13 cellular contexts compared by ENCODE assay signal in genomic region chr14:74655597-74656389, GRCh38. TPM values are rescaled to one million over a fixed set of nuclear protein-coding genes. Genes with fewer than 3 reads are reported as not detected.
DNase-seq lines count a peak whose midpoint lies in the region; ATAC-seq and TF ChIP-seq lines count a peak whose summit lies in the region.
"Had no signal": no experiment of that assay in that cellular context is flagged by ENCODE, and none has a peak within 500 bp of the region (broad histone marks: within the 10 kb centered on the region; RNA-seq: fewer than 3 reads in every experiment).

No MANE protein-coding gene starts in this region.

- POLR2A ChIA-PET in OCI-LY7 (lab: Charles Lee): interaction anchor here (0.8 kb wide), 1 partner anchor 13 kb away, joined by 4 read pairs; no protein-coding TSS in a partner anchor

- CTCF ChIA-PET in OCI-LY7 (lab: Charles Lee; ENCODE audit: unreplicated experiment): no interaction called here

- no peak for ATAC-seq in activated T-cell treated with anti-CD3 and anti-CD28 coated beads, Interleukin-2, amount 50 U/mL, for 72 hours (replicated peaks in 1 of 2)
- ATAC-seq in thoracic aorta (ENCODE audit: insufficient number of reproducible peaks, low FRiP score, low read depth) (no peak), GM18858 (IDR thresholded peaks at IDR 0.05; ENCODE audit: unreplicated experiment) (no peak)

- peaks cover 33 to 84% of the 10 kb centered on the region in 2 donors for H3K4me1 ChIP-seq in thoracic aorta (ENCODE audit: control insufficient read depth in 1 of 2, low read depth in 2 of 2)
- no peaks in the 10 kb centered on the region for H3K4me1 ChIP-seq in OCI-LY7 (ENCODE audit: insufficient read depth, low read length, poor library complexity, severe bottlenecking)

- no peak for DNase-seq in activated T-cell treated with anti-CD3 and anti-CD28 coated beads, Interleukin-2, amount 50 U/mL, for 72 hours
- DNase-seq in activated T-cell treated with anti-CD3 and anti-CD28 coated beads, Interleukin-2, amount 50 U/mL, for 24 hours: no peak
- DNase-seq in astrocyte of the spinal cord (ENCODE audit: low read depth, low spot score) (peak; percentile 44), iris pigment epithelial cell (ENCODE audit: low read depth) (peak; percentile 88), thoracic aorta (ENCODE audit: low spot score) (no peak), OCI-LY7 (ENCODE audit: low spot score) (no peak), glutamatergic neuron (no peak)
- DNase-seq: 8988T, NCI-H1092 treated with DMSO at 0.1 percent for 48 hours had no signal

- no peaks in the 10 kb centered on the region for H3K9me2 ChIP-seq in OCI-LY7 (ENCODE audit: insufficient read depth, low read length)

- H3K4me1 Mint-ChIP-seq in activated T-cell treated with anti-CD3 and anti-CD28 coated beads, Interleukin-2, amount 50 U/mL, for 72 hours (ENCODE audit: low read depth): no peaks in the 10 kb centered on the region
- peaks cover 5% of the 10 kb centered on the region for H3K4me1 Mint-ChIP-seq in activated T-cell treated with anti-CD3 and anti-CD28 coated beads, Interleukin-2, amount 50 U/mL, for 24 hours (ENCODE audit: low read depth)
- no peaks in the 10 kb centered on the region for H3K4me1 Mint-ChIP-seq in glutamatergic neuron (ENCODE audit: low read depth, unreplicated experiment)

- no peaks in the 10 kb centered on the region for H3K36me3 Mint-ChIP-seq in activated T-cell treated with anti-CD3 and anti-CD28 coated beads, Interleukin-2, amount 50 U/mL, for 72 hours (ENCODE audit: insufficient read depth in 2 of 2)
- peaks cover 50% of the 10 kb centered on the region for H3K36me3 Mint-ChIP-seq in activated T-cell treated with anti-CD3 and anti-CD28 coated beads, Interleukin-2, amount 50 U/mL, for 24 hours (ENCODE audit: low read depth)
- H3K36me3 Mint-ChIP-seq in glutamatergic neuron (ENCODE audit: unreplicated experiment): no peaks in the 10 kb centered on the region

- H2AFZ ChIP-seq in OCI-LY7 (ENCODE audit: low read length): no peak overlapping the region

- no peak for TF ChIP-seq CTCF in astrocyte of the spinal cord (IDR thresholded peaks at IDR 0.05; ENCODE audit: low read depth, low read length)
- TF ChIP-seq CTCF in thoracic aorta (IDR thresholded peaks at IDR 0.05): no peak
- no peak for TF ChIP-seq CTCF in OCI-LY7 (conservative IDR thresholded peaks at IDR 0.05; ENCODE audit: low read length)
- no peak for TF ChIP-seq CTCF in glutamatergic neuron (IDR thresholded peaks at IDR 0.05; ENCODE audit: partially characterized antibody, unreplicated experiment)

- no peaks in the 10 kb centered on the region for H3K9me3 Mint-ChIP-seq in activated T-cell treated with anti-CD3 and anti-CD28 coated beads, Interleukin-2, amount 50 U/mL, for 72 hours
- no peaks in the 10 kb centered on the region for H3K9me3 Mint-ChIP-seq in activated T-cell treated with anti-CD3 and anti-CD28 coated beads, Interleukin-2, amount 50 U/mL, for 24 hours
- H3K9me3 Mint-ChIP-seq in glutamatergic neuron (ENCODE audit: unreplicated experiment): peaks cover 3% of the 10 kb centered on the region
- H3K9me3 Mint-ChIP-seq: activated T-helper 2 cell treated with anti-CD3 and anti-CD28 coated beads, Interferon-gamma antibody, Interleukin-2, Interleukin-4, amounts not matched to agents 10 μg/mL and 5 μg/mL and 100 μg/mL, durations not matched to agents 14 hours and 24 hours and 36 hours had no signal

- H3K4me3 ChIP-seq in astrocyte of the spinal cord (ENCODE audit: low read depth, low read length) (no peak overlapping the region), thoracic aorta (no peak overlapping the region), OCI-LY7 (ENCODE audit: low read depth, low read length, poor library complexity, severe bottlenecking) (no peak overlapping the region)
- H3K4me3 ChIP-seq: coronary artery had no signal

- H3K27ac Mint-ChIP-seq in activated T-cell treated with anti-CD3 and anti-CD28 coated beads, Interleukin-2, amount 50 U/mL, for 72 hours: peak overlapping the region; percentile 27
- no peak overlapping the region for H3K27ac Mint-ChIP-seq in activated T-cell treated with anti-CD3 and anti-CD28 coated beads, Interleukin-2, amount 50 U/mL, for 24 hours
- no peak overlapping the region for H3K27ac Mint-ChIP-seq in glutamatergic neuron (ENCODE audit: unreplicated experiment)
- H3K27ac Mint-ChIP-seq: activated T-helper 2 cell treated with anti-CD3 and anti-CD28 coated beads, Interferon-gamma antibody, Interleukin-2, Interleukin-4, amounts not matched to agents 10 μg/mL and 5 μg/mL and 100 μg/mL, durations not matched to agents 14 hours and 24 hours and 36 hours had no signal

- H3K27me3 Mint-ChIP-seq in activated T-cell treated with anti-CD3 and anti-CD28 coated beads, Interleukin-2, amount 50 U/mL, for 72 hours (ENCODE audit: low read depth): no peaks in the 10 kb centered on the region
- H3K27me3 Mint-ChIP-seq in activated T-cell treated with anti-CD3 and anti-CD28 coated beads, Interleukin-2, amount 50 U/mL, for 24 hours: no peaks in the 10 kb centered on the region
- no peaks in the 10 kb centered on the region for H3K27me3 Mint-ChIP-seq in glutamatergic neuron (ENCODE audit: unreplicated experiment)

- no TSS peak for BruUV-seq in OCI-LY7 (replicated peaks; lab: Mats Ljungman, UMichigan)

- H3K9me3 ChIP-seq in thoracic aorta (no peaks in the 10 kb centered on the region), OCI-LY7 (ENCODE audit: low read length) (no peaks in the 10 kb centered on the region)

- H3K27ac ChIP-seq in thoracic aorta: peak overlapping the region; percentile 73 to 76
- H3K27ac ChIP-seq in OCI-LY7 (ENCODE audit: low read depth, low read length, poor library complexity, severe bottlenecking): no peak overlapping the region
- H3K27ac ChIP-seq: HL-60 had no signal

- in situ Hi-C loops in astrocyte of the spinal cord (cut with HindIII; ENCODE audit: low sequenced_read_pairs): no loop called here

- H3K79me2 ChIP-seq in OCI-LY7 (ENCODE audit: insufficient read depth, low read depth, low read length): no peaks in the 10 kb centered on the region

- no peaks in the 10 kb centered on the region; the same call in 1 of the 2 replicates for H4K20me1 ChIP-seq in OCI-LY7 (ENCODE audit: insufficient read depth, low read length)

- H3K4me3 Mint-ChIP-seq in activated T-cell treated with anti-CD3 and anti-CD28 coated beads, Interleukin-2, amount 50 U/mL, for 72 hours: no peak overlapping the region
- no peak overlapping the region for H3K4me3 Mint-ChIP-seq in activated T-cell treated with anti-CD3 and anti-CD28 coated beads, Interleukin-2, amount 50 U/mL, for 24 hours
- H3K4me3 Mint-ChIP-seq in glutamatergic neuron (ENCODE audit: unreplicated experiment): no peak overlapping the region

- H3K4me2 ChIP-seq in OCI-LY7 (ENCODE audit: low read length): no peak overlapping the region

- H3K36me3 ChIP-seq in thoracic aorta (no peaks in the 10 kb centered on the region), OCI-LY7 (ENCODE audit: insufficient read depth, low read length) (peaks cover 21% of the 10 kb centered on the region)

- intact Hi-C loops in OCI-LY7 (cut with micrococcal nuclease; ENCODE audit: unreplicated experiment): no loop called here

- no peaks in the 10 kb centered on the region for H3K27me3 ChIP-seq in thoracic aorta (replicated peaks; ENCODE audit: insufficient read depth)

RNA-seq across cellular contexts. Expression of gene LTBP2, which starts 43.8 kb away (rescaled TPM):
- total RNA-seq in activated T-cell treated with anti-CD3 and anti-CD28 coated beads, Interleukin-2, amount 50 U/mL, for 72 hours: under 1 TPM; 0.25 to 0.84 TPM
- total RNA-seq in thoracic aorta (100 to 1,000 TPM; 674 to 973 TPM), OCI-LY7 (2022) (0.15 and 0.35 TPM in 2 replicates), glutamatergic neuron (ENCODE audit: unreplicated experiment) (1.2 TPM)
- 0.21 and 0.25 TPM in 2 replicates for total RNA-seq in OCI-LY7 (2014; rRNA removed; shearing (Covaris generic))

RNA-seq across cellular contexts. Expression of gene AREL1, which starts 57.1 kb away (rescaled TPM):
- total RNA-seq in activated T-cell treated with anti-CD3 and anti-CD28 coated beads, Interleukin-2, amount 50 U/mL, for 72 hours: 10 to 100 TPM; 34.7 to 43.0 TPM
- total RNA-seq in thoracic aorta (10 to 100 TPM; 29.6 to 51.4 TPM), OCI-LY7 (2022) (37.8 and 41.5 TPM in 2 replicates), glutamatergic neuron (ENCODE audit: unreplicated experiment) (69.7 TPM)
- total RNA-seq in OCI-LY7 (2014; rRNA removed; shearing (Covaris generic)): 27.4 and 30.5 TPM in 2 replicates

RNA-seq across cellular contexts. Expression of gene FCF1, which starts 57.2 kb away (rescaled TPM):
- 10 to 100 TPM; 71.1 to 87.9 TPM for total RNA-seq in activated T-cell treated with anti-CD3 and anti-CD28 coated beads, Interleukin-2, amount 50 U/mL, for 72 hours
- total RNA-seq in thoracic aorta (10 to 100 TPM; 31.8 to 32.5 TPM), OCI-LY7 (2022) (62.1 and 62.3 TPM in 2 replicates), glutamatergic neuron (ENCODE audit: unreplicated experiment) (39.9 TPM)
- 16.1 and 23.2 TPM in 2 replicates for total RNA-seq in OCI-LY7 (2014; rRNA removed; shearing (Covaris generic))

Comparison
In these comparisons a context has a peak if more than half of its experiments do, and no peak if none do; other contexts are left out.
1. DNase-seq: peak in astrocyte of the spinal cord (single experiment) and iris pigment epithelial cell (single experiment); none in activated T-cell treated with anti-CD3 and anti-CD28 coated beads, Interleukin-2, amount 50 U/mL, for 72 hours (0 of 2), activated T-cell treated with anti-CD3 and anti-CD28 coated beads, Interleukin-2, amount 50 U/mL, for 24 hours (single experiment), thoracic aorta (single experiment), OCI-LY7 (single experiment) and glutamatergic neuron (single experiment).
2. RNA of gene LTBP2, which starts 43.8 kb away (total RNA-seq): 674 to 973 TPM in thoracic aorta; 1.2 TPM in glutamatergic neuron (single experiment), 0.25 to 0.84 TPM in activated T-cell treated with anti-CD3 and anti-CD28 coated beads, Interleukin-2, amount 50 U/mL, for 72 hours and 0.15 to 0.35 TPM in OCI-LY7; every median in the first group is over 100 times any median in the second.